ENCODE assay signal across 8 cellular contexts in genomic region chr1:1891349-1892078, GRCh38. TPM values are rescaled to one million over a fixed set of nuclear protein-coding genes. Genes with fewer than 3 reads are reported as not detected.
DNase-seq lines count a peak whose midpoint lies in the region.

No MANE protein-coding gene starts in this region.

- DNase-seq in DMS79 treated with DMSO at 0.1 percent for 48 hours (lab: John Stamatoyannopoulos, UW) (peak; percentile 80), HCEC 1CT (peak; percentile 39), NCI-H2171 treated with DMSO at 0.1 percent for 48 hours (lab: John Stamatoyannopoulos, UW) (peak; percentile 66), ecto neural progenitor cell (ENCODE audit: low spot score) (peak; percentile 76), lung microvascular endothelial cell (ENCODE audit: low read depth in 2 of 2) (peak; percentile 46 to 76), MV-4-11 (lab: John Stamatoyannopoulos, UW) (no peak)
- peak; percentile 49 to 64 for DNase-seq in activated CD4-positive, alpha-beta T cell treated with anti-CD3 and anti-CD28 coated beads for 24 hours (ENCODE audit: low read depth in 2 of 2)
- peak; percentile 67 for DNase-seq in stimulated activated CD8-positive, alpha-beta memory T cell treated with anti-CD3 and anti-CD28 coated beads, Interleukin-12 subunit alpha, Interleukin-12 subunit beta, amount 100 ng/mL, for 1 hour (ENCODE audit: low read depth)

RNA-seq across cellular contexts. Expression of gene GNB1, which starts 0.6 kb away (rescaled TPM):
- total RNA-seq in lung microvascular endothelial cell = 72.4 and 93.5 TPM in 2 replicates

RNA-seq across cellular contexts. Expression of gene CALML6, which starts 23.5 kb away (rescaled TPM):
- not detected in 2 replicates for total RNA-seq in lung microvascular endothelial cell

RNA-seq across cellular contexts. Expression of gene TMEM52, which starts 27.6 kb away (rescaled TPM):
- under 0.01 and 0.20 TPM in 2 replicates for total RNA-seq in lung microvascular endothelial cell
